In the genomic region with DNA sequence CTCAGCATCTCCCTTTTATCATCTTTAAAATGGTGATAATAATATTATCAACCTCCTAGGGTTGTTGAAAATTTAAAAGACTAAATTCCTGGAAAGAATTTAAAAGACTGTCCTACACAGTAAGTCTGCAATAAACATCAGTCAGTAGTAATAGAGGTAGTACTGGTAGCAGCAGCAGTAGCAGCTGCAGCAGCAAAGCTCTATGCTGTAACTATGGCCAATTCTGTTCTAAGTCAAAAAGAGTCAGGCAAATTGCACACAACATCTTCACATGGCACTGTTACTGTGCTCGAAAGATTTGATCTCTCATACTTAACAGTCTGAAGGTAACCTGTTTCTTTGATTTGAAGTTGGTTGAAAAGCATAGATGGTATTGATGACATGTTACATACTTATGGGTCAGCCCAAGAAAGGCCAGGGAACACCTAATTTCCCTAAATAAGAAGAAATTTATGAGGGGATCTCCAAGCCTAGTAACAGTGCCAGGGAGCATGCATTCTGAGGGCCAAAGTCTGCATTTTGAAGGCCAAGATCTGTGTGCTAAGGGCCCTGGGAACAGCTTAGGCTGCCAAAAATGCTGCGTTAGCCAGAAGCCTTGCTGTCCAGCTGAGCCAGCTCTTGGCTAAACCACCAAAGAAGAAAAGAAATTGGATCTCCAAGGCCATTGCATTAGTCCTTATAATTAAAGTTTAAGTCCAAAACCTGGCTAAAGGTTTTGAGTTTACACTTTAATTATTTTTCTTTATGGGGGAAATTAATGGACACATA, we compare ENCODE assay signal across 19 cellular contexts.
"Had no signal": no experiment of that assay in that cellular context is flagged by ENCODE, and none has a peak within 500 bp of the region (broad histone marks: within the 10 kb centered on the region; RNA-seq: fewer than 3 reads in every experiment).

No MANE protein-coding gene starts in this region.

- H3K79me2 ChIP-seq: hepatocyte had no signal

- H3K27me3 Mint-ChIP-seq: activated naive CD8-positive, alpha-beta T cell treated with anti-CD3 and anti-CD28 coated beads, Interleukin-2, amount 10 ng/mL, durations not matched to agents 7 days and 5 days had no signal

- H3K27ac Mint-ChIP-seq: activated naive CD8-positive, alpha-beta T cell treated with anti-CD3 and anti-CD28 coated beads, Interleukin-2, amount 10 ng/mL, durations not matched to agents 7 days and 5 days had no signal

- H3K4me3 Mint-ChIP-seq: activated naive CD8-positive, alpha-beta T cell treated with anti-CD3 and anti-CD28 coated beads, Interleukin-2, amount 10 ng/mL, durations not matched to agents 7 days and 5 days; nephron had no signal

- H3K4me1 ChIP-seq: breast epithelium, gastroesophageal sphincter, left lung had no signal

- DNase-seq: activated CD4-positive, alpha-beta T cell treated with anti-CD3 and anti-CD28 coated beads, Interleukin-2, amount 50 U/mL, for 1 hour; activated CD8-positive, alpha-beta memory T cell treated with anti-CD3 and anti-CD28 coated beads for 24 hours; activated gamma-delta T cell treated with Interleukin-2 at 50 U/mL for 16 hours; activated naive CD8-positive, alpha-beta T cell treated with anti-CD3 and anti-CD28 coated beads, Interleukin-2, amount 10 ng/mL, durations not matched to agents 7 days and 5 days; left lung; mesenchymal stem cell; occipital lobe; stimulated activated CD4-positive, alpha-beta T cell treated with anti-CD3 and anti-CD28 coated beads, Interleukin-15, amount 100 ng/mL, for 24 hours; stimulated activated CD4-positive, alpha-beta T cell treated with anti-CD3 and anti-CD28 coated beads, Interleukin-4, amount 100 ng/mL, for 1 hour; stimulated activated naive CD4-positive, alpha-beta T cell; T-helper 1 cell; T1000; trophoblast cell had no signal

- H3K9me3 ChIP-seq: breast epithelium, gastroesophageal sphincter, left lung had no signal

- H3K4me3 ChIP-seq: breast epithelium, gastroesophageal sphincter, hepatocyte, left lung, SK-N-MC had no signal

- H3K27me3 ChIP-seq: breast epithelium, gastroesophageal sphincter, hepatocyte, left lung had no signal

- H2AFZ ChIP-seq: hepatocyte had no signal

- H3K27ac ChIP-seq: breast epithelium, epithelial cell of prostate, gastroesophageal sphincter, hepatocyte, left lung, SK-N-MC had no signal

- H3K9me3 Mint-ChIP-seq: activated naive CD8-positive, alpha-beta T cell treated with anti-CD3 and anti-CD28 coated beads, Interleukin-2, amount 10 ng/mL, durations not matched to agents 7 days and 5 days; nephron had no signal

- H3K36me3 ChIP-seq: breast epithelium, gastroesophageal sphincter, left lung had no signal

- H3K4me2 ChIP-seq: hepatocyte had no signal
